20 cellular contexts compared by ENCODE assay signal in genomic region chr13:101795025-101795424, GRCh38.
"Had no signal": no experiment of that assay in that cellular context is flagged by ENCODE, and none has a peak within 500 bp of the region (broad histone marks: within the 10 kb centered on the region; RNA-seq: fewer than 3 reads in every experiment).

No MANE protein-coding gene starts in this region.

- DNase-seq: activated CD4-positive, alpha-beta T cell treated with anti-CD3 and anti-CD28 coated beads for 4 hours; activated CD8-positive, alpha-beta memory T cell treated with anti-CD3 and anti-CD28 coated beads, Interleukin-2, amount 50 U/mL, for 4 hours; activated CD8-positive, alpha-beta T cell treated with anti-CD3 and anti-CD28 coated beads for 36 hours; activated gamma-delta T cell treated with Interleukin-2 at 50 U/mL for 16 hours; activated naive CD4-positive, alpha-beta T cell treated with anti-CD3 and anti-CD28 coated beads, Interleukin-2, amount 10 ng/mL, durations not matched to agents 7 days and 5 days; activated naive CD8-positive, alpha-beta T cell treated with anti-CD3 and anti-CD28 coated beads for 36 hours; activated T-cell treated with anti-CD3 and anti-CD28 coated beads, Interleukin-2, amount 50 U/mL, for 72 hours; brain microvascular endothelial cell; KG1; NCI-H1092; NCI-H1417; NCI-H2029 treated with DMSO at 0.1 percent for 48 hours; NCI-H345; NCI-H524; NCI-H748 treated with DMSO at 0.1 percent for 48 hours; SJCRH30; SK-N-SH; T-helper 1 cell; WERI-Rb-1 had no signal

- H3K4me2 ChIP-seq: SK-N-SH had no signal

- H3K27me3 ChIP-seq: brain microvascular endothelial cell, cardiac muscle cell, SJCRH30 had no signal

- H3K9ac ChIP-seq: SK-N-SH had no signal

- H3K4me3 ChIP-seq: cardiac muscle cell, SJCRH30 had no signal

- H3K27ac ChIP-seq: brain microvascular endothelial cell, cardiac muscle cell, SJCRH30, WERI-Rb-1 had no signal

- H3K4me1 ChIP-seq: SJCRH30 had no signal

- ATAC-seq: activated CD8-positive, alpha-beta T cell treated with anti-CD3 and anti-CD28 coated beads for 36 hours; activated T-cell treated with anti-CD3 and anti-CD28 coated beads, Interleukin-2, amount 50 U/mL, for 72 hours had no signal

- H3K36me3 ChIP-seq: brain microvascular endothelial cell, cardiac muscle cell, SJCRH30, WERI-Rb-1 had no signal

- H3K9me3 ChIP-seq: SJCRH30, SK-N-SH had no signal
